Comparison of ENCODE assay signal across 14 cellular contexts in the genomic region with DNA sequence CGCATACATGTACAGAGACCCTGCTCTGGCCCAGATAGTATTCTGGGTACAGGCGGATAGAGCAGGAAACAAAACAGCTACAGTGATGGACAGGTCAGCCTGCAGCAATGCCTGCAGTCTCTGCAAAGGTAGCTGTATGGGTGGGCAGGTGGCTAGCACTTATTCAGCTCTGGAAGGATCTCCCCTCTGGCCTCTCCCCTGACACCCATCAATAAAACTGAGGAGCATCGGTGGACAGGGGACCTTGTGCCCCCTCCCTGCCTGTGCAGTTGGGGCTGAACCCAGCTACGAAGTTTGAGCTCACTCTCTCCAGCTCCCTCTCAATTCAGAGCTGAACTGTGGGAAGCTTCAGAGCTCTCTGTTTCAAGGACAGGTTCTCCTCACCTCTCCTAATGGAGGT.
DNase-seq lines count a peak whose midpoint lies in the region; ATAC-seq and TF ChIP-seq lines count a peak whose summit lies in the region.
"Had no signal": no experiment of that assay in that cellular context is flagged by ENCODE, and none has a peak within 500 bp of the region (broad histone marks: within the 10 kb centered on the region; RNA-seq: fewer than 3 reads in every experiment).

No MANE protein-coding gene starts in this region.

- H3K4me3 ChIP-seq in DND-41 (ENCODE audit: low read depth in 1 of 2, low read length in 2 of 2) (peak overlapping the region in 1 of 2 experiments; percentile 45; a peak in 2 of 4 replicates), Loucy (ENCODE audit: low read length, poor library complexity, severe bottlenecking) (peak overlapping the region; percentile 80), neutrophil (ENCODE audit: low read depth in 1 of 2, low read length in 1 of 2) (peak overlapping the region; percentile 66 to 85)
- H3K4me3 ChIP-seq: SK-N-MC had no signal

- H3K4me2 ChIP-seq in DND-41 (ENCODE audit: insufficient read depth, low read length): peak overlapping the region; percentile 67
- H3K4me2 ChIP-seq in Loucy (ENCODE audit: low read depth, low read length, poor library complexity, severe bottlenecking): peak overlapping the region; percentile 99

- H3K4me1 ChIP-seq in DND-41 (ENCODE audit: insufficient read depth, low read length): peaks cover 53% of the 10 kb centered on the region
- H3K4me1 ChIP-seq in Loucy (ENCODE audit: insufficient read depth, low read length, poor library complexity, severe bottlenecking): peaks cover 65% of the 10 kb centered on the region
- H3K4me1 ChIP-seq in neutrophil (ENCODE audit: control insufficient read depth in 1 of 2, insufficient read depth in 1 of 2, low read depth in 1 of 2, low read length in 1 of 2): peaks cover 80 to 84% of the 10 kb centered on the region in 2 experiments

- H3K9me2 ChIP-seq in Loucy (replicated peaks; ENCODE audit: low read depth, low read length): no peaks in the 10 kb centered on the region

- H3K27ac ChIP-seq in DND-41 (ENCODE audit: low read length) (peak overlapping the region; percentile 81), cingulate gyrus (ENCODE audit: low read depth, low read length) (peak overlapping the region; percentile 19), neutrophil (peak overlapping the region; percentile 94)
- H3K27ac ChIP-seq: SK-N-MC had no signal

- no peaks in the 10 kb centered on the region for H3K79me2 ChIP-seq in DND-41 (ENCODE audit: insufficient read depth, low read length)
- H3K79me2 ChIP-seq in Loucy (ENCODE audit: insufficient read depth, low read length): peaks cover 58% of the 10 kb centered on the region

- TF ChIP-seq POLR2A in GM18505 (IDR thresholded peaks at IDR 0.05; ENCODE audit: borderline replicate concordance, extremely low read depth, insufficient read depth, insufficient read length): no peak

- H3F3A ChIP-seq in Loucy (ENCODE audit: low read depth): peaks cover 20% of the 10 kb centered on the region

- CTCF ChIA-PET in HEK293T (lab: Yijun Ruan, JAX): no interaction called here

- POLR2A ChIA-PET in HEK293T (lab: Yijun Ruan, JAX): no interaction called here

- peak; percentile 20 for DNase-seq in DND-41
- DNase-seq in HEK293T (ENCODE audit: extremely low spot score): no peak
- DNase-seq in NCI-H1048 (lab: John Stamatoyannopoulos, UW): no peak
- DNase-seq in GM03348 (ENCODE audit: low spot score): no peak
- DNase-seq: aorta; H7; mammary epithelial cell; NCI-H1930; stimulated activated CD4-positive, alpha-beta T cell treated with anti-CD3 and anti-CD28 coated beads, Interleukin-1b, Interleukin-23, amount 100 ng/mL, for 48 hours had no signal

- H3K9me3 ChIP-seq in DND-41 (ENCODE audit: insufficient read depth, low read length, severe bottlenecking) (no peaks in the 10 kb centered on the region), Loucy (ENCODE audit: insufficient read depth, low read depth, low read length) (no peaks in the 10 kb centered on the region), neutrophil (no peaks in the 10 kb centered on the region)

- H3K9ac ChIP-seq in DND-41 (ENCODE audit: low read depth, low read length) (peak overlapping the region; percentile 53), Loucy (ENCODE audit: low read depth, low read length, poor library complexity, severe bottlenecking) (peak overlapping the region; percentile 89)

- TF ChIP-seq CTCF in DND-41 (IDR thresholded peaks at IDR 0.05; ENCODE audit: borderline replicate concordance, extremely low read depth, low read length, poor library complexity, severe bottlenecking): no peak
- TF ChIP-seq CTCF in Loucy (conservative IDR thresholded peaks at IDR 0.05; ENCODE audit: low read length): no peak
- no peak for TF ChIP-seq CTCF in neutrophil (IDR thresholded peaks at IDR 0.05)

- H3K36me3 ChIP-seq in DND-41 (ENCODE audit: insufficient read depth, low read length): no peaks in the 10 kb centered on the region
- H3K36me3 ChIP-seq in Loucy (ENCODE audit: insufficient read depth, low read length): no peaks in the 10 kb centered on the region
- peaks cover 18% of the 10 kb centered on the region for H3K36me3 ChIP-seq in neutrophil

- H2AFZ ChIP-seq in DND-41 (ENCODE audit: low read depth, low read length) (peak overlapping the region; percentile 63), Loucy (ENCODE audit: low read length) (no peak overlapping the region)

- ATAC-seq in DND-41 (ENCODE audit: insufficient read depth, low read depth): peak; percentile 5; the same call in 1 of the 3 replicates
- ATAC-seq in GM18505 (IDR thresholded peaks at IDR 0.05; ENCODE audit: unreplicated experiment): no peak

- H4K20me1 ChIP-seq in DND-41 (ENCODE audit: insufficient read depth, low read length) (no peaks in the 10 kb centered on the region), Loucy (ENCODE audit: insufficient read depth, low read length, poor library complexity, severe bottlenecking) (no peaks in the 10 kb centered on the region)

- no peaks in the 10 kb centered on the region for H3K27me3 ChIP-seq in DND-41 (ENCODE audit: insufficient read depth, low read length, poor library complexity)
- H3K27me3 ChIP-seq in Loucy (ENCODE audit: insufficient read depth, low read length, poor library complexity, severe bottlenecking): no peaks in the 10 kb centered on the region
- no peaks in the 10 kb centered on the region for H3K27me3 ChIP-seq in neutrophil

TF ChIP-seq in HEK293T, 16 proteins besides CTCF, POLR2A, EP300 and RAD21:
- TF ChIP-seq FOXM1 (IDR thresholded peaks at IDR 0.05; ENCODE audit: borderline replicate concordance): no peak
- TF ChIP-seq SUZ12 (IDR thresholded peaks at IDR 0.05): no peak
- no peak for TF ChIP-seq SP1 (IDR thresholded peaks at IDR 0.05)
- no peak for TF ChIP-seq L3MBTL2 (conservative IDR thresholded peaks at IDR 0.05)
- no peak for TF ChIP-seq TARDBP (IDR thresholded peaks at IDR 0.05)
- TF ChIP-seq ELF4 (IDR thresholded peaks at IDR 0.05): no peak
- TF ChIP-seq NFRKB (IDR thresholded peaks at IDR 0.05): no peak
- TF ChIP-seq LEF1 (IDR thresholded peaks at IDR 0.05; ENCODE audit: borderline replicate concordance): no peak
- TF ChIP-seq HDGF (IDR thresholded peaks at IDR 0.05; ENCODE audit: borderline replicate concordance): no peak
- no peak for TF ChIP-seq ARNT (IDR thresholded peaks at IDR 0.05)
- TF ChIP-seq BHLHE40 (IDR thresholded peaks at IDR 0.05; ENCODE audit: borderline replicate concordance): no peak

Comparison
In these comparisons a context has a peak if more than half of its experiments do, and no peak if none do; other contexts are left out.
1. H3K27ac ChIP-seq: peak in every context shown above with its lines; median percentile 94 in neutrophil; 81 in DND-41; 19 in cingulate gyrus.